Comparison of ENCODE assay signal across 27 cellular contexts in the genomic region with DNA sequence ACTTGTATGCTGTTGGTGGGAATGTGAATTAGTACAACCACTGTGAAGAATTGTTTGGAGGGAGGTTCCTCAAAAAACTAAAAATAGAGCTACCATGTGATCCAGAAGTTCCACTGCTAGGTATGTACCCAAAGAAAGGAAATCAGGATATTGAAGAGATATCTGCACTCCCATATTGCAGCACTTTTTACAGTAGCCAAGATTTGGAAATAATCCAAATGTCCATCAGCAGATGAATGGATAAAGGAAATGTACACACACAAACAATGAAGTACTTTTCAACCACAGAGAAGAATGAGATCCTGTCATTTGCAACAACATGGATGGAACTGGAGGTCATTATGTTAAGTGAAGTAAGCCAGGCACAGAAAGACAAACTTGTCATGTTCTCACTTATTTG. TPM values are rescaled to one million over a fixed set of nuclear protein-coding genes. Genes with fewer than 3 reads are reported as not detected.
"Had no signal": no experiment of that assay in that cellular context is flagged by ENCODE, and none has a peak within 500 bp of the region (broad histone marks: within the 10 kb centered on the region; RNA-seq: fewer than 3 reads in every experiment).

No MANE protein-coding gene starts in this region.

- ATAC-seq: activated naive CD4-positive, alpha-beta T cell treated with anti-CD3 and anti-CD28 coated beads, Interleukin-2, amount 50 U/mL, for 72 hours; heart left ventricle; left colon; naive thymus-derived CD4-positive, alpha-beta T cell; sciatic nerve; stimulated activated effector memory CD8-positive, alpha-beta T cell treated with anti-CD3 and anti-CD28 coated beads, Interleukin-12 subunit alpha, Interleukin-12 subunit beta, amount 100 ng/mL, for 72 hours had no signal

- DNase-seq: activated CD4-positive, alpha-beta T cell treated with anti-CD3 and anti-CD28 coated beads for 48 hours; activated CD4-positive, alpha-beta T cell treated with anti-CD3 and anti-CD28 coated beads, Interleukin-2, amount 50 U/mL, for 48 hours; activated CD4-positive, CD25-positive, alpha-beta regulatory T cell; activated CD8-positive, alpha-beta memory T cell treated with anti-CD3 and anti-CD28 coated beads for 24 hours; activated gamma-delta T cell treated with Interleukin-2 at 50 U/mL for 16 hours; central memory CD4-positive, alpha-beta T cell; effector CD8-positive, alpha-beta T cell; erythroblast; heart left ventricle; hypothalamus; immature natural killer cell; kidney; left colon; midbrain; naive thymus-derived CD4-positive, alpha-beta T cell; ovary; retina; stimulated activated CD4-positive, alpha-beta T cell treated with anti-CD3 and anti-CD28 coated beads, Interleukin-12 subunit alpha, Interleukin-12 subunit beta, amount 100 ng/mL, for 4 hours; stimulated activated CD4-positive, alpha-beta T cell treated with anti-CD3 and anti-CD28 coated beads, Interleukin-4, amount 100 ng/mL, for 24 hours; trophoblast cell had no signal

RNA-seq across cellular contexts. Expression of gene FGF23, which starts 32.6 kb away (rescaled TPM):
- total RNA-seq: activated naive CD4-positive, alpha-beta T cell treated with anti-CD3 and anti-CD28 coated beads, Interleukin-2, amount 50 U/mL, for 72 hours; breast epithelium; fibroblast of villous mesenchyme; kidney; left colon; naive thymus-derived CD4-positive, alpha-beta T cell; ovary; prostate gland; sciatic nerve; thoracic aorta had no signal
